In the genomic region with DNA sequence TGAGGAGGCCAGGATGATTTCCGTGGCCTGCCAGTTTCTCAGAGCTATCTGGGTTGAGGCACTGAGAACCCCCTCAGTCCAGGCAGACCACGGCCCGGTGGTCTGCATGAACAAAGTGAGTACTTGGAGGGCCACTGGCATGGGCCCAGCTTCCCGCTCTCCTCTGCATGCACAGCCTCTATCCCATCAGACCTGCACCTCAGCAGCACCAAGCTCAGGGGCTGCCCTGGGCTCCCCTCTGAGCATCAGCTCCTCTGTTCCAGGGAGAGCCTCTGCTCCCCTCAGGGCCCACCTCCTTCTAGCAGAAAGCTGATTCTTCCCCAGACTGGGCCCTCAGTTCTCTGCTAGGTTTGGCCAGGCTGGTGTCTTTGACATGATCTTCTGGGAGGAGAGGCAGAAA, we compare ENCODE assay signal across 2 cellular contexts.
TF ChIP-seq lines count a peak whose summit lies in the region.

No MANE protein-coding gene starts in this region.

TF ChIP-seq in H1, 55 proteins besides CTCF, POLR2A, EP300 and RAD21:
- TF ChIP-seq NRF1 (IDR thresholded peaks at IDR 0.05; ENCODE audit: low read depth, low read length) (no peak), CREB1 (IDR thresholded peaks at IDR 0.05) (no peak), CEBPB (IDR thresholded peaks at IDR 0.05; ENCODE audit: low read depth, low read length) (no peak), SP4 (IDR thresholded peaks at IDR 0.05; ENCODE audit: low read length) (no peak)
TF ChIP-seq in H1: peak in this region for 0.

TF ChIP-seq in GM12891, 5 proteins besides CTCF, POLR2A, EP300 and RAD21:
- no peak for TF ChIP-seq POU2F2 (IDR thresholded peaks at IDR 0.05; ENCODE audit: low read depth, low read length)
